15 cellular contexts compared by ENCODE assay signal in genomic region chr20:26276811-26277210, GRCh38.
DNase-seq lines count a peak whose midpoint lies in the region; ATAC-seq and TF ChIP-seq lines count a peak whose summit lies in the region.
"Had no signal": no experiment of that assay in that cellular context is flagged by ENCODE, and none has a peak within 500 bp of the region (broad histone marks: within the 10 kb centered on the region; RNA-seq: fewer than 3 reads in every experiment).

No MANE protein-coding gene starts in this region.

- H3K27me3 Mint-ChIP-seq in activated naive CD8-positive, alpha-beta T cell treated with anti-CD3 and anti-CD28 coated beads, Interleukin-2, amount 10 ng/mL, durations not matched to agents 7 days and 5 days: no peaks in the 10 kb centered on the region
- H3K27me3 Mint-ChIP-seq in activated naive CD8-positive, alpha-beta T cell treated with anti-CD3 and anti-CD28 coated beads for 36 hours: peaks cover 4% of the 10 kb centered on the region

- H2AFZ ChIP-seq in OCI-LY7 (ENCODE audit: low read length): no peak overlapping the region

- H3K9ac ChIP-seq in skeletal muscle satellite cell (ENCODE audit: low read depth, low read length): no peak overlapping the region

- peaks cover 24% of the 10 kb centered on the region for H3K9me3 Mint-ChIP-seq in activated naive CD8-positive, alpha-beta T cell treated with anti-CD3 and anti-CD28 coated beads, Interleukin-2, amount 10 ng/mL, durations not matched to agents 7 days and 5 days
- peaks cover 9% of the 10 kb centered on the region for H3K9me3 Mint-ChIP-seq in activated naive CD8-positive, alpha-beta T cell treated with anti-CD3 and anti-CD28 coated beads for 36 hours

- no peak overlapping the region for H3K4me3 Mint-ChIP-seq in activated naive CD8-positive, alpha-beta T cell treated with anti-CD3 and anti-CD28 coated beads, Interleukin-2, amount 10 ng/mL, durations not matched to agents 7 days and 5 days
- no peak overlapping the region for H3K4me3 Mint-ChIP-seq in activated naive CD8-positive, alpha-beta T cell treated with anti-CD3 and anti-CD28 coated beads for 36 hours

- no peak overlapping the region for H3K4me3 ChIP-seq in fibroblast of the aortic adventitia (ENCODE audit: low read depth, low read length)
- H3K4me3 ChIP-seq in skeletal muscle satellite cell (ENCODE audit: low read length): no peak overlapping the region
- H3K4me3 ChIP-seq in OCI-LY7 (ENCODE audit: low read depth, low read length, poor library complexity, severe bottlenecking): no peak overlapping the region
- no peak overlapping the region for H3K4me3 ChIP-seq in thyroid gland (replicated peaks in 1 of 3)
- H3K4me3 ChIP-seq: heart left ventricle, lower lobe of right lung had no signal

- peaks cover 23% of the 10 kb centered on the region for H3K4me1 Mint-ChIP-seq in activated naive CD8-positive, alpha-beta T cell treated with anti-CD3 and anti-CD28 coated beads, Interleukin-2, amount 10 ng/mL, durations not matched to agents 7 days and 5 days
- H3K4me1 Mint-ChIP-seq in activated naive CD8-positive, alpha-beta T cell treated with anti-CD3 and anti-CD28 coated beads for 36 hours: peaks cover 22% of the 10 kb centered on the region

- peaks cover 51% of the 10 kb centered on the region for H3K36me3 Mint-ChIP-seq in activated naive CD8-positive, alpha-beta T cell treated with anti-CD3 and anti-CD28 coated beads, Interleukin-2, amount 10 ng/mL, durations not matched to agents 7 days and 5 days
- H3K36me3 Mint-ChIP-seq in activated naive CD8-positive, alpha-beta T cell treated with anti-CD3 and anti-CD28 coated beads for 36 hours: peaks cover 39% of the 10 kb centered on the region

- H3K79me2 ChIP-seq in OCI-LY7 (ENCODE audit: insufficient read depth, low read depth, low read length): no peaks in the 10 kb centered on the region

- H3K9me3 ChIP-seq in skeletal muscle satellite cell (replicated peaks; ENCODE audit: low read length) (no peaks in the 10 kb centered on the region), OCI-LY7 (ENCODE audit: low read length) (no peaks in the 10 kb centered on the region), thyroid gland (no peaks in the 10 kb centered on the region)
- H3K9me3 ChIP-seq: heart left ventricle, lower lobe of right lung had no signal

- H3K36me3 ChIP-seq in skeletal muscle satellite cell (ENCODE audit: insufficient read depth, low read length) (no peaks in the 10 kb centered on the region), OCI-LY7 (ENCODE audit: insufficient read depth, low read length) (no peaks in the 10 kb centered on the region), thyroid gland (no peaks in the 10 kb centered on the region)
- H3K36me3 ChIP-seq: heart left ventricle, lower lobe of right lung had no signal

- POLR2A ChIA-PET in activated naive CD8-positive, alpha-beta T cell treated with anti-CD3 and anti-CD28 coated beads, Interleukin-2, amount 10 ng/mL, durations not matched to agents 7 days and 5 days (lab: Charles Lee): no interaction called here
- POLR2A ChIA-PET in OCI-LY7 (lab: Charles Lee): no interaction called here

- H3K4me1 ChIP-seq in skeletal muscle satellite cell (ENCODE audit: control insufficient read depth, insufficient read depth, low read length) (no peaks in the 10 kb centered on the region), OCI-LY7 (ENCODE audit: insufficient read depth, low read length, poor library complexity, severe bottlenecking) (no peaks in the 10 kb centered on the region), thyroid gland (no peaks in the 10 kb centered on the region)
- H3K4me1 ChIP-seq: heart left ventricle, lower lobe of right lung had no signal

- BruUV-seq in OCI-LY7 (replicated peaks; lab: Mats Ljungman, UMichigan): no TSS peak

- no peak overlapping the region for H3K27ac ChIP-seq in OCI-LY7 (ENCODE audit: low read depth, low read length, poor library complexity, severe bottlenecking)
- H3K27ac ChIP-seq in thyroid gland: no peak overlapping the region
- H3K27ac ChIP-seq: heart left ventricle, lower lobe of right lung had no signal

- CTCF ChIA-PET in OCI-LY7 (lab: Charles Lee; ENCODE audit: unreplicated experiment): no interaction called here

- TF ChIP-seq POLR2A in thyroid gland (IDR thresholded peaks at IDR 0.05): no peak

- ATAC-seq in activated naive CD8-positive, alpha-beta T cell treated with anti-CD3 and anti-CD28 coated beads, Interleukin-2, amount 10 ng/mL, durations not matched to agents 7 days and 5 days (ENCODE audit: low read depth): no peak
- ATAC-seq: lower lobe of right lung had no signal

- no peaks in the 10 kb centered on the region for H4K20me1 ChIP-seq in OCI-LY7 (ENCODE audit: insufficient read depth, low read length)

- H3K27ac Mint-ChIP-seq in activated naive CD8-positive, alpha-beta T cell treated with anti-CD3 and anti-CD28 coated beads, Interleukin-2, amount 10 ng/mL, durations not matched to agents 7 days and 5 days: peak overlapping the region; percentile 45
- H3K27ac Mint-ChIP-seq in activated naive CD8-positive, alpha-beta T cell treated with anti-CD3 and anti-CD28 coated beads for 36 hours: no peak overlapping the region

- no peak for TF ChIP-seq CTCF in fibroblast of the aortic adventitia (IDR thresholded peaks at IDR 0.05; ENCODE audit: insufficient read depth, low read length)
- TF ChIP-seq CTCF in OCI-LY7 (conservative IDR thresholded peaks at IDR 0.05; ENCODE audit: low read length): no peak
- TF ChIP-seq CTCF in thyroid gland (IDR thresholded peaks at IDR 0.05): no peak

- 11 to 20% methylated on average over 12 to 13 of the region's 23 CpGs for WGBS in thyroid gland, 2 donors

- H3K9me2 ChIP-seq in OCI-LY7 (ENCODE audit: insufficient read depth, low read length): no peaks in the 10 kb centered on the region

- DNase-seq in activated naive CD8-positive, alpha-beta T cell treated with anti-CD3 and anti-CD28 coated beads, Interleukin-2, amount 10 ng/mL, durations not matched to agents 7 days and 5 days: no peak
- no peak for DNase-seq in activated naive CD8-positive, alpha-beta T cell treated with anti-CD3 and anti-CD28 coated beads for 36 hours
- peak; percentile 70 for DNase-seq in NCI-H2227 treated with DMSO at 0.1 percent for 48 hours (lab: John Stamatoyannopoulos, UW)
- DNase-seq in fibroblast of the aortic adventitia (ENCODE audit: low read depth): peak; percentile 1
- no peak for DNase-seq in globus pallidus (ENCODE audit: low spot score)
- DNase-seq in OCI-LY7 (ENCODE audit: low spot score): no peak
- no peak for DNase-seq in thyroid gland
- DNase-seq: activated T-cell treated with anti-CD3 and anti-CD28 coated beads for 4 hours; AML-193; effector CD8-positive, alpha-beta T cell; heart left ventricle; lower lobe of right lung; stimulated activated CD4-positive, alpha-beta T cell treated with anti-CD3 and anti-CD28 coated beads, Interleukin-2, amount 100 ng/mL, for 24 hours; stimulated activated naive CD4-positive, alpha-beta T cell had no signal

- H3K4me2 ChIP-seq in skeletal muscle satellite cell (ENCODE audit: low read length): peak overlapping the region; percentile 56
- no peak overlapping the region for H3K4me2 ChIP-seq in OCI-LY7 (ENCODE audit: low read length)

- intact Hi-C loops in OCI-LY7 (cut with micrococcal nuclease; ENCODE audit: unreplicated experiment) (no loop called here), thyroid gland (cut with DNase I) (no loop called here)

- no peaks in the 10 kb centered on the region for H3K27me3 ChIP-seq in skeletal muscle satellite cell (ENCODE audit: control insufficient read depth, insufficient read depth, low read length)
- H3K27me3 ChIP-seq in thyroid gland: no peaks in the 10 kb centered on the region
- H3K27me3 ChIP-seq: heart left ventricle had no signal

Comparison
In these comparisons a context has a peak if more than half of its experiments do, and no peak if none do; other contexts are left out.
1. DNase-seq: peak in NCI-H2227 treated with DMSO at 0.1 percent for 48 hours (single experiment) and fibroblast of the aortic adventitia (single experiment); none in activated naive CD8-positive, alpha-beta T cell treated with anti-CD3 and anti-CD28 coated beads, Interleukin-2, amount 10 ng/mL, durations not matched to agents 7 days and 5 days (single experiment), activated naive CD8-positive, alpha-beta T cell treated with anti-CD3 and anti-CD28 coated beads for 36 hours (single experiment), globus pallidus (single experiment), OCI-LY7 (single experiment) and thyroid gland (0 of 2).